In genomic region chr18:36143391-36143790, GRCh38 we compare ENCODE assay signal across 7 cellular contexts.
"Had no signal": no experiment of that assay in that cellular context is flagged by ENCODE, and none has a peak within 500 bp of the region (broad histone marks: within the 10 kb centered on the region; RNA-seq: fewer than 3 reads in every experiment).

No MANE protein-coding gene starts in this region.

- H3K27me3 Mint-ChIP-seq: IgD-negative memory B cell had no signal

- H3K27ac Mint-ChIP-seq: IgD-negative memory B cell had no signal

- H3K9me3 Mint-ChIP-seq: IgD-negative memory B cell had no signal

- H3K27ac ChIP-seq: HL-60 had no signal

- DNase-seq: IMR-90, KBM-7, KG1 had no signal

- ATAC-seq: K562 had no signal

- H3K4me3 ChIP-seq: K562 had no signal

- H3K4me3 Mint-ChIP-seq: IgD-negative memory B cell had no signal

- FAIRE-seq: HTR-8/SVneo, K562 had no signal
